In genomic region chr3:151660890-151661289, GRCh38 we compare ENCODE assay signal across 15 cellular contexts.
A peak's percentile ranks its signal among the peaks of the same experiment; 100 is the strongest.
DNase-seq lines count a peak whose midpoint lies in the region; ATAC-seq and TF ChIP-seq lines count a peak whose summit lies in the region.
"Had no signal": no experiment of that assay in that cellular context is flagged by ENCODE, and none has a peak within 500 bp of the region (broad histone marks: within the 10 kb centered on the region; RNA-seq: fewer than 3 reads in every experiment).

No MANE protein-coding gene starts in this region.

- no peaks in the 10 kb centered on the region for H3K4me1 Mint-ChIP-seq in T-cell
- H3K4me1 Mint-ChIP-seq in activated CD4-positive, alpha-beta T cell treated with anti-CD3 and anti-CD28 coated beads, Interleukin-2, amount 10 ng/mL, durations not matched to agents 7 days and 5 days = no peaks in the 10 kb centered on the region
- H3K4me1 Mint-ChIP-seq: CD8-positive, alpha-beta memory T cell; stimulated activated memory B cell treated with anti-CD40 and anti-IgM and Interleukin-4, amounts not matched to agents 10 μg/mL and 1 μg/mL and 100 μg/mL, for 72 hours had no signal

- intact Hi-C loops in breast epithelium (cut with DNase I; ENCODE audit: low total_unique reads) = no loop called here

- no peaks in the 10 kb centered on the region for H3K4me1 ChIP-seq in BE2C
- H3K4me1 ChIP-seq in breast epithelium = no peaks in the 10 kb centered on the region
- H3K4me1 ChIP-seq: HAP-1 had no signal

- no peaks in the 10 kb centered on the region for H3K36me3 ChIP-seq in BE2C
- H3K36me3 ChIP-seq in breast epithelium = no peaks in the 10 kb centered on the region
- H3K36me3 ChIP-seq: HAP-1 had no signal

- H3K27ac ChIP-seq in breast epithelium = no peak overlapping the region

- H3K27ac Mint-ChIP-seq in T-cell = no peak overlapping the region
- no peak overlapping the region for H3K27ac Mint-ChIP-seq in activated CD4-positive, alpha-beta T cell treated with anti-CD3 and anti-CD28 coated beads, Interleukin-2, amount 10 ng/mL, durations not matched to agents 7 days and 5 days
- H3K27ac Mint-ChIP-seq: CD8-positive, alpha-beta memory T cell; stimulated activated memory B cell treated with anti-CD40 and anti-IgM and Interleukin-4, amounts not matched to agents 10 μg/mL and 1 μg/mL and 100 μg/mL, for 72 hours had no signal

- no peaks in the 10 kb centered on the region for H3K36me3 Mint-ChIP-seq in T-cell
- H3K36me3 Mint-ChIP-seq in activated CD4-positive, alpha-beta T cell treated with anti-CD3 and anti-CD28 coated beads, Interleukin-2, amount 10 ng/mL, durations not matched to agents 7 days and 5 days (ENCODE audit: low read depth) = no peaks in the 10 kb centered on the region
- H3K36me3 Mint-ChIP-seq: CD8-positive, alpha-beta memory T cell; stimulated activated memory B cell treated with anti-CD40 and anti-IgM and Interleukin-4, amounts not matched to agents 10 μg/mL and 1 μg/mL and 100 μg/mL, for 72 hours had no signal

- TF ChIP-seq POLR2A in breast epithelium (IDR thresholded peaks at IDR 0.05) = no peak

- no peak for ATAC-seq in T-cell (replicated peaks in 1 of 4)
- ATAC-seq: esophagus mucosa; stimulated activated memory B cell treated with anti-CD40 and anti-IgM and Interleukin-4, amounts not matched to agents 10 μg/mL and 1 μg/mL and 100 μg/mL, for 72 hours had no signal

- H3K9me3 ChIP-seq in BE2C = no peaks in the 10 kb centered on the region
- H3K9me3 ChIP-seq in breast epithelium = no peaks in the 10 kb centered on the region
- H3K9me3 ChIP-seq: HAP-1 had no signal

- CTCF ChIA-PET in T-cell (lab: Charles Lee) = no interaction called here
- CTCF ChIA-PET in activated CD4-positive, alpha-beta T cell treated with anti-CD3 and anti-CD28 coated beads, Interleukin-2, amount 10 ng/mL, durations not matched to agents 7 days and 5 days (lab: Charles Lee) = no interaction called here

- DNase-seq in BE2C = no peak
- peak; percentile 5 to 34 for DNase-seq in Kasumi-1 (lab: John Stamatoyannopoulos, UW)
- DNase-seq in breast epithelium (ENCODE audit: low spot score in 2 of 2) = no peak
- DNase-seq in midbrain (lab: John Stamatoyannopoulos, UW) = peak; percentile 3
- no peak for DNase-seq in EL
- no peak for DNase-seq in NCI-H1105 treated with DMSO at 0.1 percent for 48 hours (lab: John Stamatoyannopoulos, UW)
- no peak for DNase-seq in T-cell
- DNase-seq in activated CD4-positive, alpha-beta T cell treated with anti-CD3 and anti-CD28 coated beads, Interleukin-2, amount 10 ng/mL, durations not matched to agents 7 days and 5 days = no peak
- DNase-seq: activated T-cell treated with anti-CD3 and anti-CD28 coated beads, Interleukin-2, amount 50 U/mL, for 1 hour; CD8-positive, alpha-beta memory T cell; NCI-H2171; occipital lobe had no signal

- no peaks in the 10 kb centered on the region for H3K9me3 Mint-ChIP-seq in T-cell
- no peaks in the 10 kb centered on the region for H3K9me3 Mint-ChIP-seq in activated CD4-positive, alpha-beta T cell treated with anti-CD3 and anti-CD28 coated beads, Interleukin-2, amount 10 ng/mL, durations not matched to agents 7 days and 5 days
- H3K9me3 Mint-ChIP-seq: stimulated activated memory B cell treated with anti-CD40 and anti-IgM and Interleukin-4, amounts not matched to agents 10 μg/mL and 1 μg/mL and 100 μg/mL, for 72 hours had no signal

- H3K27me3 ChIP-seq in BE2C (no peaks in the 10 kb centered on the region), breast epithelium (no peaks in the 10 kb centered on the region)

- H3K4me3 ChIP-seq in BE2C (ENCODE audit: low read depth, low read length) (no peak overlapping the region), breast epithelium (no peak overlapping the region)
- H3K4me3 ChIP-seq: HAP-1 had no signal

- no peak overlapping the region for H3K4me3 Mint-ChIP-seq in T-cell
- no peak overlapping the region for H3K4me3 Mint-ChIP-seq in activated CD4-positive, alpha-beta T cell treated with anti-CD3 and anti-CD28 coated beads, Interleukin-2, amount 10 ng/mL, durations not matched to agents 7 days and 5 days
- H3K4me3 Mint-ChIP-seq: CD8-positive, alpha-beta memory T cell; stimulated activated memory B cell treated with anti-CD40 and anti-IgM and Interleukin-4, amounts not matched to agents 10 μg/mL and 1 μg/mL and 100 μg/mL, for 72 hours had no signal

- TF ChIP-seq CTCF in BE2C (IDR thresholded peaks at IDR 0.05; ENCODE audit: low read depth, low read length) = 0 out of 2 replicates have a peak, but pooled peaks have one; percentile 1
- peak in 2 of 3 donors; percentile 13 to 27 for TF ChIP-seq CTCF in breast epithelium (IDR thresholded peaks at IDR 0.05)

- POLR2A ChIA-PET in T-cell (lab: Charles Lee) = no interaction called here
- POLR2A ChIA-PET in activated CD4-positive, alpha-beta T cell treated with anti-CD3 and anti-CD28 coated beads, Interleukin-2, amount 10 ng/mL, durations not matched to agents 7 days and 5 days (lab: Charles Lee) = no interaction called here

- H3K27me3 Mint-ChIP-seq in T-cell = peaks cover 0 to 3% of the 10 kb centered on the region in 2 donors
- H3K27me3 Mint-ChIP-seq in activated CD4-positive, alpha-beta T cell treated with anti-CD3 and anti-CD28 coated beads, Interleukin-2, amount 10 ng/mL, durations not matched to agents 7 days and 5 days = peaks cover 2% of the 10 kb centered on the region
- H3K27me3 Mint-ChIP-seq: CD8-positive, alpha-beta memory T cell; stimulated activated memory B cell treated with anti-CD40 and anti-IgM and Interleukin-4, amounts not matched to agents 10 μg/mL and 1 μg/mL and 100 μg/mL, for 72 hours had no signal

Comparison
In these comparisons a context has a peak if more than half of its experiments do, and no peak if none do; other contexts are left out.
1. DNase-seq: peak in Kasumi-1 (2 of 2) and midbrain (single experiment); none in BE2C (single experiment), breast epithelium (0 of 2), EL (single experiment), NCI-H1105 treated with DMSO at 0.1 percent for 48 hours (single experiment), T-cell (0 of 34) and activated CD4-positive, alpha-beta T cell treated with anti-CD3 and anti-CD28 coated beads, Interleukin-2, amount 10 ng/mL, durations not matched to agents 7 days and 5 days (single experiment).